In the genomic region with DNA sequence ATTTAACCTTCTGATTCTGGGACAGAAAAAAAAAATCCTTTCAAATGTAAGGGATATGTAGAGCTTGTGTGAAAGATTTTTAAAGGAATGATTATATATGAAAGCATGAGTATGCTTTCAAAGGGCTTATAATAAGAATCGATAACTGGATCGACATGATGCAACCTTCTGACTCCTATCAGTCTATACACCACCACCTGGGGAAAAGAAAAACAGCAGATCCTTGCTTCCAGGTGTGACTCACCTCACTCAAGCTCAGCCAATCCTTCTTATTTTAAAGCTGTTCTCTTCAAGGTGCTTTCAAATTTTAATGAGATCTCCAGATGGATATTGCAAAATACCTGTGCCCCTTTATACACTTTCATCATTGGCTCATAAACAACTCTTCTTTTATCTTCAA, we compare ENCODE assay signal across 16 cellular contexts.
DNase-seq lines count a peak whose midpoint lies in the region; ATAC-seq and TF ChIP-seq lines count a peak whose summit lies in the region.
"Had no signal": no experiment of that assay in that cellular context is flagged by ENCODE, and none has a peak within 500 bp of the region (broad histone marks: within the 10 kb centered on the region; RNA-seq: fewer than 3 reads in every experiment).

No MANE protein-coding gene starts in this region.

- H3K36me3 ChIP-seq in PC-9 (ENCODE audit: low read depth) (no peaks in the 10 kb centered on the region), lower lobe of right lung (no peaks in the 10 kb centered on the region)
- H3K36me3 ChIP-seq: suprapubic skin had no signal

- no peaks in the 10 kb centered on the region for H3F3A ChIP-seq in PC-9 (ENCODE audit: insufficient read depth, low read depth)

- BruUV-seq in PC-9 (replicated peaks; lab: Mats Ljungman, UMichigan), result no TSS peak

- no peaks in the 10 kb centered on the region for H4K20me1 ChIP-seq in PC-9 (ENCODE audit: insufficient read depth)

- H3K4me3 ChIP-seq in PC-9 (peak overlapping the region; percentile 17; the same call in 1 of the 2 replicates), lower lobe of right lung (no peak overlapping the region)
- H3K4me3 ChIP-seq: suprapubic skin had no signal

- H3K27ac ChIP-seq in PC-9 (peak overlapping the region; percentile 61), foreskin keratinocyte (no peak overlapping the region), lower lobe of right lung (no peak overlapping the region)
- H3K27ac ChIP-seq: suprapubic skin had no signal

- no peaks in the 10 kb centered on the region for H3K27me3 ChIP-seq in PC-9 (ENCODE audit: insufficient read depth, low read depth)
- no peaks in the 10 kb centered on the region for H3K27me3 ChIP-seq in foreskin keratinocyte
- H3K27me3 ChIP-seq in lower lobe of right lung (ENCODE audit: low read depth), result no peaks in the 10 kb centered on the region
- H3K27me3 ChIP-seq: suprapubic skin had no signal

- intact Hi-C loops in PC-9 (cut with micrococcal nuclease; ENCODE audit: unreplicated experiment) (no loop called here), lower lobe of right lung (cut with DNase I) (no loop called here)

- TF ChIP-seq CTCF in PC-9 (conservative IDR thresholded peaks at IDR 0.05), result no peak; the same call in 1 of the 2 replicates
- peak; percentile 68 for TF ChIP-seq CTCF in foreskin keratinocyte (conservative IDR thresholded peaks at IDR 0.05)
- TF ChIP-seq CTCF in lower lobe of right lung (IDR thresholded peaks at IDR 0.05), result peak; percentile 12
- TF ChIP-seq CTCF in GM10248 (IDR thresholded peaks at IDR 0.05; ENCODE audit: control extremely low read depth, extremely low read depth, low read depth, missing control alignments), result no peak

- H3K4me1 ChIP-seq in PC-9 (replicated peaks; ENCODE audit: insufficient read depth), result peaks cover 12% of the 10 kb centered on the region; the same call in 1 of the 2 replicates
- peaks cover 11% of the 10 kb centered on the region for H3K4me1 ChIP-seq in foreskin keratinocyte
- no peaks in the 10 kb centered on the region for H3K4me1 ChIP-seq in lower lobe of right lung
- H3K4me1 ChIP-seq: suprapubic skin had no signal

- H3K79me2 ChIP-seq in PC-9 (ENCODE audit: low read depth), result no peaks in the 10 kb centered on the region

- H3K4me2 ChIP-seq in PC-9, result peak overlapping the region; percentile 57

- POLR2A ChIA-PET in PC-9 (lab: Charles Lee; ENCODE audit: unreplicated experiment), result no interaction called here
- POLR2A ChIA-PET in GM10248 (lab: Yijun Ruan, JAX), result no interaction called here

- ATAC-seq in foreskin keratinocyte, result peak; percentile 98
- peak; percentile 62 to 75 for ATAC-seq in lower lobe of right lung
- ATAC-seq in GM21367 (IDR thresholded peaks at IDR 0.05; ENCODE audit: unreplicated experiment), result no peak
- ATAC-seq: activated CD8-positive, alpha-beta T cell treated with anti-CD3 and anti-CD28 coated beads, Interleukin-2, amount 10 ng/mL, durations not matched to agents 7 days and 5 days had no signal

- H3K9me3 ChIP-seq in PC-9 (ENCODE audit: insufficient read depth, low read depth) (no peaks in the 10 kb centered on the region), lower lobe of right lung (no peaks in the 10 kb centered on the region)
- H3K9me3 ChIP-seq: suprapubic skin had no signal

- CTCF ChIA-PET in PC-9 (lab: Charles Lee), result interaction anchor here (0.7 kb wide), 2 partner anchors 218 to 250 kb away, joined by 3 read pairs; no protein-coding TSS in a partner anchor
- CTCF ChIA-PET in GM10248 (lab: Yijun Ruan, JAX), result interaction anchor here (1.5 kb wide), 1 partner anchor 1620 kb away, joined by 3 read pairs; no protein-coding TSS in a partner anchor

- H2AFZ ChIP-seq in PC-9, result peak overlapping the region; percentile 45; the same call in 1 of the 2 replicates

- DNase-seq in DMS53 treated with DMSO at 0.1 percent for 48 hours (lab: John Stamatoyannopoulos, UW; ENCODE audit: unreplicated experiment), result peak; percentile 42
- DNase-seq in PC-9, result peak in 1 of 2 experiments; percentile 35
- DNase-seq in foreskin keratinocyte, result peak; percentile 40 to 66
- DNase-seq in lower lobe of right lung, result no peak
- no peak for DNase-seq in NCI-H524 treated with DMSO at 0.1 percent for 48 hours (lab: John Stamatoyannopoulos, UW)
- DNase-seq in SIG-M5 treated with dmso at 0.1 percent for 504 hours (lab: John Stamatoyannopoulos, UW; ENCODE audit: unreplicated experiment), result no peak
- DNase-seq in GM10248 (ENCODE audit: extremely low spot score), result no peak
- DNase-seq: activated CD8-positive, alpha-beta T cell treated with anti-CD3 and anti-CD28 coated beads, Interleukin-2, amount 10 ng/mL, durations not matched to agents 7 days and 5 days; activated naive CD4-positive, alpha-beta T cell treated with Interleukin-2 at 50 U/mL for 16 hours; activated T-cell treated with anti-CD3 and anti-CD28 coated beads, Interleukin-2, amount 50 U/mL, for 24 hours; kidney; NCI-H1105; NCI-H2081 treated with DMSO at 0.1 percent for 48 hours; stimulated activated CD4-positive, alpha-beta T cell treated with anti-CD3 and anti-CD28 coated beads, Interleukin-12 subunit alpha, Interleukin-12 subunit beta, amount 100 ng/mL, for 4 hours had no signal

- H3K9me2 ChIP-seq in PC-9 (ENCODE audit: insufficient read depth), result no peaks in the 10 kb centered on the region

Comparison
In these comparisons a context has a peak if more than half of its experiments do, and no peak if none do; other contexts are left out.
1. DNase-seq: peak in DMS53 treated with DMSO at 0.1 percent for 48 hours (single experiment) and foreskin keratinocyte (2 of 2); none in lower lobe of right lung (single experiment), NCI-H524 treated with DMSO at 0.1 percent for 48 hours (single experiment), SIG-M5 treated with dmso at 0.1 percent for 504 hours (single experiment) and GM10248 (single experiment).
2. CTCF ChIP-seq: peak in foreskin keratinocyte (single experiment) and lower lobe of right lung (single experiment); none in PC-9 (single experiment) and GM10248 (single experiment).